ENCODE assay signal across 8 cellular contexts in the genomic region with DNA sequence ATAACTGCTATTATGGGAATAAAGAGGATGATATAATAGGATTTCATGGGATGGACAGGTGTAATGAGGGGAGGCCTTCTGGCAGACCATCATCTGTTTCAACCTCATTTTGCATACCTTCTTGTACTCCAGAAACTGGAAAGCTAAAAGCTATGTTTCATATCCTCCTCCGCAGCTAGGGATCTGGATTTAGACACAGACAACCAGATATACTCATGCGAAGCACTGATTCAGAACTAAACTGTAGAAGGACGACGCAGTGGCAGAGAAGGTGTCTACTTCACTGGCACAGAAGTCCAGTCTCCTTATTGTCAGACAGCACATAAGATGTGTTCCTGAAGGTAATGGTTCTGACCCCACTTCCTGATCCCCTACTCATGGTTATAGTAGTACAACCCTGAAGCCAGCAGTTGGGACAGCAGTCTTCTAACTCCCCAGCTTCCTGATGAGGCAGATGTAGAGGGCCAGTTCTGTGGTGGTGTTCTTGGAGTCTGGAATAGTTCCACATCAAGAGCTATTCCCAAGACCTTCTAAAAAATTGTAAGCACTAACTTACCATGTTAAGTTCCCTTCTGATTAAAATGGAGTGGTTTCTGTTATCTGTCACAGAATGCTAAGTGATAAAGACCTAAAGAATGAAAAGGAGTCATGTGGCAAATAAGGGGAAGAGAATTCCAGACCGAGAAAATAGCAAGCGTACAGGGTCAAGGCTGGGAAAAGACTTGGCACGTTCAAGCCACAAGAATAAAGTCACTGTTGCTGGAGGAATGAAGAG.
DNase-seq lines count a peak whose midpoint lies in the region; ATAC-seq lines count a peak whose summit lies in the region.

No MANE protein-coding gene starts in this region.

- intact Hi-C loops in cardiac septum (cut with DNase I) = no loop called here

- DNase-seq in LHCN-M2 (ENCODE audit: low read depth) (peak; percentile 37), kidney glomerular epithelial cell (lab: John Stamatoyannopoulos, UW) (peak; percentile 5), DMS153 treated with DMSO at 0.1 percent for 48 hours (lab: John Stamatoyannopoulos, UW; ENCODE audit: unreplicated experiment) (no peak), cardiac septum (ENCODE audit: low spot score) (no peak)
- DNase-seq in activated CD4-positive, alpha-beta T cell treated with anti-CD3 and anti-CD28 coated beads, Interleukin-2, amount 50 U/mL, for 1 hour = no peak
- DNase-seq in stimulated activated CD8-positive, alpha-beta memory T cell treated with anti-CD3 and anti-CD28 coated beads, Interleukin-4, amount 100 ng/mL, for 48 hours = no peak

- ATAC-seq in GM18867 (IDR thresholded peaks at IDR 0.05; ENCODE audit: unreplicated experiment) (peak; percentile 53), HG02588 (IDR thresholded peaks at IDR 0.05; ENCODE audit: unreplicated experiment) (peak; percentile 54)

Comparison
In these comparisons a context has a peak if more than half of its experiments do, and no peak if none do; other contexts are left out.
1. DNase-seq: peak in LHCN-M2 (single experiment) and kidney glomerular epithelial cell (single experiment); none in DMS153 treated with DMSO at 0.1 percent for 48 hours (single experiment), cardiac septum (single experiment), activated CD4-positive, alpha-beta T cell treated with anti-CD3 and anti-CD28 coated beads, Interleukin-2, amount 50 U/mL, for 1 hour (single experiment) and stimulated activated CD8-positive, alpha-beta memory T cell treated with anti-CD3 and anti-CD28 coated beads, Interleukin-4, amount 100 ng/mL, for 48 hours (single experiment).